8 cellular contexts compared by ENCODE assay signal in the genomic region with DNA sequence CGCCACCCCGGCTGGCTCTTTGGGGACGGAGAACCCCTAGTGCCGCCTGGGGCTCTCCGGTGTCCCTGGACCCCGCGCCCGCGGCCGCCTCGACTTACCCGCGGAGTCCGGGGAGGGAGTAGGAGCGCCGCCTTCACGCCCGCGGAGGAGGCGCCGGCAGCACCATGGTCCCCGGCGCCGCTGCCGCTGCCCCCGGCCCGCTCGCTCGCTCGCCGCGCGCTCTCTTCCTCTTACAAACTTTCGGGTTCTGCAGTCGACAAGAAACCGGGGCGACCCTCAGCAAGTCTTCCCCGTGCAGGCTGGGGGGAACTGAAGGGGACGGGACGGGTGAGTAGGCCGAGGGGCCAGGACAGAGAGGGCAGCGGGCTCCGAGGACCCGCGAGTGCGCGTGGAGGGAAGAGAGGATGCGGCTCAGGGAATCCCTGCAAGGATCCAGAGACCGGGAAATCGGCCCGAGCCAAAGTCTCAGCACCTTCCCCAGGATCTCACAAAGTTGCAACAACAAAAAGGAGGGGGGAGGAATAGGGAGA. TPM values are rescaled to one million over a fixed set of nuclear protein-coding genes. Genes with fewer than 3 reads are reported as not detected.
DNase-seq lines count a peak whose midpoint lies in the region; ATAC-seq, FAIRE-seq and TF ChIP-seq lines count a peak whose summit lies in the region.

No MANE protein-coding gene starts in this region.

- no peak for TF ChIP-seq RAD21 in SK-N-SH (IDR thresholded peaks at IDR 0.05; ENCODE audit: low read length)
- TF ChIP-seq RAD21 in GM12878 (IDR thresholded peaks at IDR 0.05; ENCODE audit: insufficient read depth, low read depth, low read length) = no peak

- no peak for TF ChIP-seq CTCF in SK-N-SH (IDR thresholded peaks at IDR 0.05)
- no peak for TF ChIP-seq CTCF in GM12878 (IDR thresholded peaks at IDR 0.05 in 2 of 3, conservative IDR thresholded peaks at IDR 0.05 in 1 of 3; ENCODE audit: control insufficient read depth in 2 of 3, extremely low read depth in 1 of 3, insufficient read depth in 1 of 3, low read depth in 3 of 3, low read length in 3 of 3)

- H3K36me3 ChIP-seq in SK-N-SH (replicated peaks in 1 of 2; ENCODE audit: control insufficient read depth in 1 of 2, insufficient read depth in 2 of 2, low read length in 1 of 2) (peaks cover 4 to 19% of the 10 kb centered on the region in 2 experiments), GM12878 (ENCODE audit: control insufficient read depth in 2 of 2, insufficient read depth in 2 of 2, low read length in 1 of 2) (no peaks in the 10 kb centered on the region), iPS-20b (ENCODE audit: insufficient read depth, low read depth, low read length) (no peaks in the 10 kb centered on the region), skeletal muscle tissue (ENCODE audit: control insufficient read depth in 3 of 3, insufficient read depth in 3 of 3, low read length in 3 of 3) (no peaks in the 10 kb centered on the region)

- in situ Hi-C loops in GM12878 (cut with MboI) = no loop called here

- 2% methylated on average over 13 of the region's 51 CpGs for WGBS in SK-N-SH (ENCODE audit: low lambda C conversion rate)
- WGBS in GM12878 (ENCODE audit: insufficient coverage, insufficient replicate concordance, low lambda C conversion rate, missing lambda C conversion rate) = 3% methylated on average over 44 of the region's 51 CpGs

- POLR2A ChIA-PET in SK-N-SH (lab: Yijun Ruan, JAX) = no interaction called here
- POLR2A ChIA-PET in GM12878 (lab: Charles Lee) = no interaction called here

- H2AFZ ChIP-seq in SK-N-SH (ENCODE audit: low read depth) (no peak overlapping the region), GM12878 (ENCODE audit: control insufficient read depth, low read depth, low read length) (no peak overlapping the region)

- no peaks in the 10 kb centered on the region for H4K20me1 ChIP-seq in SK-N-SH (ENCODE audit: insufficient read depth)
- H4K20me1 ChIP-seq in GM12878 (ENCODE audit: control insufficient read depth, insufficient read depth) = no peaks in the 10 kb centered on the region

- CTCF ChIA-PET in SK-N-SH (lab: Yijun Ruan, JAX) = interaction anchor here (0.7 to 2.1 kb wide), 3 partner anchors 39 to 575 kb away, joined by 3 to 5 read pairs (median 4); no protein-coding TSS in a partner anchor
- CTCF ChIA-PET in GM12878 (lab: Yijun Ruan, JAX) = no interaction called here

- H3K4me1 ChIP-seq in SK-N-SH (ENCODE audit: control insufficient read depth in 1 of 2, insufficient read depth in 2 of 2, low read depth in 1 of 2, low read length in 1 of 2) (peaks cover 10 to 16% of the 10 kb centered on the region in 2 experiments; a peak in 3 of 4 replicates), GM12878 (ENCODE audit: control insufficient read depth, insufficient read depth, low read length) (peaks cover 9% of the 10 kb centered on the region), iPS-20b (ENCODE audit: insufficient read depth, low read length) (peaks cover 17% of the 10 kb centered on the region; the same call in 1 of the 2 replicates), skeletal muscle tissue (ENCODE audit: control insufficient read depth in 3 of 3, insufficient read depth in 3 of 3, low read length in 3 of 3) (peaks cover 3 to 6% (median 4%) of the 10 kb centered on the region in 3 donors)

- H3K27me3 ChIP-seq in SK-N-SH (ENCODE audit: insufficient read depth) (no peaks in the 10 kb centered on the region), GM12878 (replicated peaks in 1 of 2; ENCODE audit: control insufficient read depth in 2 of 2, insufficient read depth in 2 of 2, low read length in 1 of 2) (peaks cover 12 to 29% of the 10 kb centered on the region in 2 experiments), iPS-20b (ENCODE audit: insufficient read depth, low read length) (peaks cover 34% of the 10 kb centered on the region), skeletal muscle tissue (ENCODE audit: control insufficient read depth in 3 of 3, insufficient read depth in 3 of 3, low read length in 3 of 3) (no peaks in the 10 kb centered on the region)

- DNase-seq in SK-N-SH (peak; percentile 71), GM12878 (ENCODE audit: low read depth, low spot score) (no peak), NCI-H187 (lab: John Stamatoyannopoulos, UW) (no peak)

- H3K4me3 ChIP-seq in GM08714 (ENCODE audit: low read length) = peak overlapping the region; percentile 82
- peak overlapping the region; percentile 75 to 86 for H3K4me3 ChIP-seq in SK-N-SH (ENCODE audit: low read depth in 2 of 2, low read length in 1 of 2)
- H3K4me3 ChIP-seq in GM12878 = no peak overlapping the region
- peak overlapping the region; percentile 81 for H3K4me3 ChIP-seq in iPS-20b (ENCODE audit: low read length)
- H3K4me3 ChIP-seq in skeletal muscle tissue (ENCODE audit: low read length in 3 of 3) = peak overlapping the region; percentile 83 to 86 (median 86)

- no TSS peak for BruUV-seq in GM12878 (replicated peaks; lab: Mats Ljungman, UMichigan)

- intact Hi-C loops in GM12878 (cut with micrococcal nuclease; ENCODE audit: unreplicated experiment) = loop anchor here (10.0 kb wide), 1 partner anchor 447 kb away; no protein-coding TSS in a partner anchor

- H3K79me2 ChIP-seq in SK-N-SH (ENCODE audit: insufficient read depth) = peaks cover 96% of the 10 kb centered on the region
- no peaks in the 10 kb centered on the region for H3K79me2 ChIP-seq in GM12878 (ENCODE audit: control insufficient read depth, insufficient read depth, low read length)

- H3K9ac ChIP-seq in SK-N-SH = peak overlapping the region; percentile 96
- no peak overlapping the region for H3K9ac ChIP-seq in GM12878 (ENCODE audit: control insufficient read depth, insufficient read depth, low read length)
- peak overlapping the region; percentile 37; the same call in 1 of the 2 replicates for H3K9ac ChIP-seq in iPS-20b (ENCODE audit: low read depth, low read length)
- H3K9ac ChIP-seq in skeletal muscle tissue (ENCODE audit: low read depth in 1 of 3, low read length in 3 of 3) = peak overlapping the region; percentile 86 to 93 (median 88)

- H3K4me2 ChIP-seq in SK-N-SH (peak overlapping the region; percentile 88), GM12878 (ENCODE audit: control insufficient read depth, insufficient read depth) (peak overlapping the region; percentile 32; the same call in 1 of the 2 replicates)

- SMC1A ChIA-PET in GM12878 (lab: Charles Lee; ENCODE audit: uncharacterized antibody, unreplicated experiment) = no interaction called here

- H3K9me3 ChIP-seq in SK-N-SH (no peaks in the 10 kb centered on the region), GM12878 (replicated peaks; ENCODE audit: control insufficient read depth, insufficient read depth, low read length) (no peaks in the 10 kb centered on the region), iPS-20b (ENCODE audit: insufficient read depth, low read depth, low read length) (no peaks in the 10 kb centered on the region), skeletal muscle tissue (ENCODE audit: control insufficient read depth in 3 of 3, low read length in 3 of 3) (no peaks in the 10 kb centered on the region)

- peaks cover 45% of the 10 kb centered on the region for H3F3A ChIP-seq in SK-N-SH (replicated peaks; ENCODE audit: insufficient read depth)

- ATAC-seq in GM12878 = no peak
- ATAC-seq in GM21390 (IDR thresholded peaks at IDR 0.05; ENCODE audit: unreplicated experiment) = no peak
- no peak for ATAC-seq in HG03139 (IDR thresholded peaks at IDR 0.05; ENCODE audit: unreplicated experiment)

- H3K27ac ChIP-seq in SK-N-SH (ENCODE audit: low read depth in 2 of 2, low read length in 1 of 2) (peak overlapping the region; percentile 89 to 92; a peak in 3 of 4 replicates), GM12878 (ENCODE audit: control insufficient read depth, insufficient read depth) (no peak overlapping the region), iPS-20b (ENCODE audit: low read length) (no peak overlapping the region), skeletal muscle tissue (ENCODE audit: low read depth, low read length) (peak overlapping the region; percentile 94)

- H3K9me2 ChIP-seq in SK-N-SH = no peaks in the 10 kb centered on the region

- FAIRE-seq in GM12878 (lab: Jason Lieb, UNC) = no peak

- RAD21 ChIA-PET in GM12878 (lab: Charles Lee; ENCODE audit: unreplicated experiment) = no interaction called here

- TF ChIP-seq EP300 in SK-N-SH (IDR thresholded peaks at IDR 0.05; ENCODE audit: borderline replicate concordance in 1 of 2, low read depth in 1 of 2, low read length in 1 of 2) (no peak), GM12878 (IDR thresholded peaks at IDR 0.05; ENCODE audit: borderline replicate concordance in 1 of 2, control insufficient read depth in 1 of 2, low read depth in 2 of 2, low read length in 2 of 2) (no peak)

- TF ChIP-seq POLR2A in GM12878 (IDR thresholded peaks at IDR 0.05; ENCODE audit: low read depth, low read length) = no peak

TF ChIP-seq in SK-N-SH, 30 proteins besides CTCF, POLR2A, EP300 and RAD21:
- no peak for TF ChIP-seq SMC3 (IDR thresholded peaks at IDR 0.05; ENCODE audit: low read depth, low read length)
- TF ChIP-seq TAF1 (IDR thresholded peaks at IDR 0.05; ENCODE audit: borderline replicate concordance, low read depth, low read length) = 0 out of 2 replicates have a peak, but pooled peaks have one; percentile 9
TF ChIP-seq in SK-N-SH: peak in this region for 1.

TF ChIP-seq in GM12878, 131 proteins besides CTCF, POLR2A, EP300 and RAD21:
- TF ChIP-seq SUZ12 (IDR thresholded peaks at IDR 0.05; ENCODE audit: unreplicated experiment) = peak; percentile 68
- TF ChIP-seq EGR1 (IDR thresholded peaks at IDR 0.05; ENCODE audit: borderline replicate concordance in 1 of 2, low read depth in 2 of 2, low read length in 2 of 2) = no peak
TF ChIP-seq in GM12878: peak in this region for 1.

RNA-seq across cellular contexts. Expression of a gene that starts 2.0 kb away (rescaled TPM):
- polyA plus RNA-seq in SK-N-SH (2012; rRNA removed) = 8.8 and 10.5 TPM in 2 replicates
- 5.7 and 6.3 TPM in 2 replicates for polyA plus RNA-seq in SK-N-SH (2012; cell fraction: cytosol; rRNA removed)
- polyA plus RNA-seq in SK-N-SH (2012; cell fraction: nucleus; rRNA removed) = 10.3 and 11.2 TPM in 2 replicates
- total RNA-seq in GM12878 (2013; cell fraction: nucleolus; rRNA removed) = 0.49 and 1.2 TPM in 2 replicates
- 0.51 and 0.54 TPM in 2 replicates for total RNA-seq in GM12878 (2014; rRNA removed)
- 0.27 and 0.64 TPM in 2 replicates for total RNA-seq in GM12878 (2014; rRNA removed; fragmentation: Illumina TruSeq; extraction: Trizol)
- total RNA-seq in GM12878 (2021) = 0.90 and 1.6 TPM in 2 replicates
- polyA plus RNA-seq in GM12878 (2011; ENCODE audit: low read depth) = 1.1 TPM
- 0.10 TPM in 1 of 2 replicates, not detected in the other for polyA plus RNA-seq in GM12878 (2011; rRNA removed)
- polyA plus RNA-seq in GM12878 (2011; cell fraction: cytosol; rRNA removed) = 0.04 and 0.08 TPM in 2 replicates
- polyA plus RNA-seq in GM12878 (2011; cell fraction: nucleus; rRNA removed) = 0.13 TPM in 1 of 2 replicates, not detected in the other
- polyA plus RNA-seq in GM12878 (2012) = 1.1 and 1.2 TPM in 2 replicates
- polyA plus RNA-seq in GM12878 (2014; fragmentation: Illumina TruSeq; extraction: Trizol) = 0.21 and 0.36 TPM in 2 replicates
- under 1 TPM; 0.13 to 0.14 TPM for polyA plus RNA-seq in GM12878 (2014; fragmentation: Nextera tagmentation; extraction: Ambion mirVana)
- 0.05 and 0.14 TPM in 2 replicates for polyA plus RNA-seq in GM12878 (2014; rRNA removed)
- polyA plus RNA-seq in GM12878 (2016; fragmentation: Nextera tagmentation; extraction: Ambion mirVana) = under 1 TPM in 1 of 2 experiments, not detected in 1; 0.20 TPM
- polyA minus RNA-seq in GM12878 (2011; rRNA and poly(A)+ RNA removed) = 0.15 and 0.36 TPM in 2 replicates
- 2.6 TPM in 1 of 2 replicates, not detected in the other for polyA minus RNA-seq in GM12878 (2011; cell fraction: cytosol; rRNA and poly(A)+ RNA removed)
- polyA minus RNA-seq in GM12878 (2011; cell fraction: nucleus; rRNA and poly(A)+ RNA removed) = 0.48 and 1.1 TPM in 2 replicates
- 36.0 TPM for total RNA-seq in skeletal muscle tissue

Comparison
In these comparisons a context has a peak if more than half of its experiments do, and no peak if none do; other contexts are left out.
1. H3K27ac ChIP-seq: peak in SK-N-SH (2 of 2) and skeletal muscle tissue (single experiment); none in GM12878 (single experiment) and iPS-20b (single experiment).
2. RNA of a gene that starts 2.0 kb away (total RNA-seq): 36.0 TPM in skeletal muscle tissue (single experiment); 0.27 to 1.6 TPM in GM12878; every median in the first group is over 10 times any median in the second.